ENCODE assay signal across 20 cellular contexts in genomic region chr20:46647469-46647868, GRCh38. TPM values are rescaled to one million over a fixed set of nuclear protein-coding genes. Genes with fewer than 3 reads are reported as not detected.
"Had no signal": no experiment of that assay in that cellular context is flagged by ENCODE, and none has a peak within 500 bp of the region (broad histone marks: within the 10 kb centered on the region; RNA-seq: fewer than 3 reads in every experiment).

No MANE protein-coding gene starts in this region.

- H3K4me2 ChIP-seq: smooth muscle cell had no signal

- H3K36me3 Mint-ChIP-seq: activated CD4-positive, alpha-beta memory T cell treated with anti-CD3 and anti-CD28 coated beads for 36 hours; activated CD8-positive, alpha-beta memory T cell treated with anti-CD3 and anti-CD28 coated beads, Interleukin-2, amount 10 ng/mL, durations not matched to agents 7 days and 5 days; stimulated activated memory B cell treated with anti-CD40 and anti-IgM and Interleukin-4, amounts not matched to agents 10 μg/mL and 1 μg/mL and 100 μg/mL, for 72 hours had no signal

- H3K4me3 ChIP-seq: esophagus squamous epithelium, lower lobe of right lung, prostate gland, smooth muscle cell, tibial artery had no signal

- H3K36me3 ChIP-seq: brain microvascular endothelial cell, esophagus squamous epithelium, lower lobe of right lung, prostate gland, tibial artery had no signal

- H3K27ac Mint-ChIP-seq: activated CD4-positive, alpha-beta memory T cell treated with anti-CD3 and anti-CD28 coated beads for 36 hours; activated CD4-positive, alpha-beta T cell treated with anti-CD3 and anti-CD28 coated beads for 36 hours; activated CD8-positive, alpha-beta memory T cell treated with anti-CD3 and anti-CD28 coated beads, Interleukin-2, amount 10 ng/mL, durations not matched to agents 7 days and 5 days; activated naive CD4-positive, alpha-beta T cell treated with anti-CD3 and anti-CD28 coated beads for 36 hours; activated T-helper 17 cell treated with anti-CD3 and anti-CD28 coated beads, Interleukin-2, amount 50 U/mL, for 72 hours; stimulated activated memory B cell treated with anti-CD40 and anti-IgM and Interleukin-4, amounts not matched to agents 10 μg/mL and 1 μg/mL and 100 μg/mL, for 72 hours; WTC11 had no signal

- H3K4me1 ChIP-seq: lower lobe of right lung, prostate gland had no signal

- H3K4me3 Mint-ChIP-seq: activated CD4-positive, alpha-beta memory T cell treated with anti-CD3 and anti-CD28 coated beads for 36 hours; activated CD4-positive, alpha-beta T cell treated with anti-CD3 and anti-CD28 coated beads for 36 hours; activated CD8-positive, alpha-beta memory T cell treated with anti-CD3 and anti-CD28 coated beads, Interleukin-2, amount 10 ng/mL, durations not matched to agents 7 days and 5 days; activated naive CD4-positive, alpha-beta T cell treated with anti-CD3 and anti-CD28 coated beads for 36 hours; activated T-helper 17 cell treated with anti-CD3 and anti-CD28 coated beads, Interleukin-2, amount 50 U/mL, for 72 hours; nephron; stimulated activated memory B cell treated with anti-CD40 and anti-IgM and Interleukin-4, amounts not matched to agents 10 μg/mL and 1 μg/mL and 100 μg/mL, for 72 hours; WTC11 had no signal

- H3K9me3 ChIP-seq: esophagus squamous epithelium, lower lobe of right lung, prostate gland, tibial artery had no signal

- DNase-seq: activated CD4-positive, alpha-beta memory T cell treated with anti-CD3 and anti-CD28 coated beads for 36 hours; activated CD4-positive, alpha-beta T cell treated with anti-CD3 and anti-CD28 coated beads for 36 hours; activated CD8-positive, alpha-beta memory T cell treated with anti-CD3 and anti-CD28 coated beads, Interleukin-2, amount 10 ng/mL, durations not matched to agents 7 days and 5 days; activated naive CD4-positive, alpha-beta T cell treated with anti-CD3 and anti-CD28 coated beads for 36 hours; activated T-cell treated with anti-CD3 and anti-CD28 coated beads, Interleukin-2, amount 50 U/mL, for 1 hour; aorta; brain microvascular endothelial cell; cortex of kidney; effector CD8-positive, alpha-beta T cell; esophagus squamous epithelium; lower lobe of right lung; right cardiac atrium; stimulated activated CD4-positive, alpha-beta T cell treated with anti-CD3 and anti-CD28 coated beads, Interleukin-4, amount 100 ng/mL, for 4 hours; tibial artery had no signal

- H3K4me1 Mint-ChIP-seq: activated CD4-positive, alpha-beta T cell treated with anti-CD3 and anti-CD28 coated beads for 36 hours; activated CD8-positive, alpha-beta memory T cell treated with anti-CD3 and anti-CD28 coated beads, Interleukin-2, amount 10 ng/mL, durations not matched to agents 7 days and 5 days; activated T-helper 17 cell treated with anti-CD3 and anti-CD28 coated beads, Interleukin-2, amount 50 U/mL, for 72 hours; stimulated activated memory B cell treated with anti-CD40 and anti-IgM and Interleukin-4, amounts not matched to agents 10 μg/mL and 1 μg/mL and 100 μg/mL, for 72 hours had no signal

- H3K9me3 Mint-ChIP-seq: activated CD4-positive, alpha-beta memory T cell treated with anti-CD3 and anti-CD28 coated beads for 36 hours; activated naive CD4-positive, alpha-beta T cell treated with anti-CD3 and anti-CD28 coated beads for 36 hours; activated T-helper 17 cell treated with anti-CD3 and anti-CD28 coated beads, Interleukin-2, amount 50 U/mL, for 72 hours; nephron; stimulated activated memory B cell treated with anti-CD40 and anti-IgM and Interleukin-4, amounts not matched to agents 10 μg/mL and 1 μg/mL and 100 μg/mL, for 72 hours had no signal

- H3K27ac ChIP-seq: brain microvascular endothelial cell, esophagus squamous epithelium, lower lobe of right lung, prostate gland, tibial artery had no signal

RNA-seq across cellular contexts. Expression of gene SLC13A3, which starts 3.8 kb away (rescaled TPM):
- total RNA-seq: activated naive CD4-positive, alpha-beta T cell treated with anti-CD3 and anti-CD28 coated beads for 36 hours; activated T-helper 17 cell treated with anti-CD3 and anti-CD28 coated beads, Interleukin-2, amount 50 U/mL, for 72 hours had no signal
